In genomic region chr15:74391604-74392401, GRCh38 we compare ENCODE assay signal across 16 cellular contexts. TPM values are rescaled to one million over a fixed set of nuclear protein-coding genes. Genes with fewer than 3 reads are reported as not detected.
DNase-seq lines count a peak whose midpoint lies in the region; ATAC-seq, FAIRE-seq and TF ChIP-seq lines count a peak whose summit lies in the region.
"Had no signal": no experiment of that assay in that cellular context is flagged by ENCODE, and none has a peak within 500 bp of the region (broad histone marks: within the 10 kb centered on the region; RNA-seq: fewer than 3 reads in every experiment).

No MANE protein-coding gene starts in this region.

- in situ Hi-C loops in K562 (cut with MboI) = no loop called here

- H3K27me3 ChIP-seq in K562 (ENCODE audit: control insufficient read depth in 2 of 2, insufficient read depth in 2 of 2, low read length in 2 of 2) = no peaks in the 10 kb centered on the region
- no peaks in the 10 kb centered on the region for H3K27me3 ChIP-seq in neural progenitor cell
- H3K27me3 ChIP-seq: esophagus squamous epithelium, upper lobe of right lung had no signal

- peak overlapping the region; percentile 32 for H3K4me3 Mint-ChIP-seq in activated CD4-positive, alpha-beta T cell treated with anti-CD3 and anti-CD28 coated beads for 36 hours
- no peak overlapping the region for H3K4me3 Mint-ChIP-seq in progenitor cell of endocrine pancreas (ENCODE audit: low read depth)
- H3K4me3 Mint-ChIP-seq in neural progenitor cell = no peak overlapping the region

- intact Hi-C loops in activated CD4-positive, alpha-beta T cell treated with anti-CD3 and anti-CD28 coated beads for 36 hours (cut with DNase I, micrococcal nuclease) = no loop called here
- intact Hi-C loops in K562 (cut with micrococcal nuclease) = no loop called here

- no peaks in the 10 kb centered on the region for H3K9me3 Mint-ChIP-seq in activated CD4-positive, alpha-beta T cell treated with anti-CD3 and anti-CD28 coated beads for 36 hours (ENCODE audit: low read depth)
- H3K9me3 Mint-ChIP-seq in progenitor cell of endocrine pancreas (ENCODE audit: low read depth) (no peaks in the 10 kb centered on the region), neural progenitor cell (no peaks in the 10 kb centered on the region)

- no peak for TF ChIP-seq POLR2A in K562 (conservative IDR thresholded peaks at IDR 0.05)

- H3K27me3 Mint-ChIP-seq in activated CD4-positive, alpha-beta T cell treated with anti-CD3 and anti-CD28 coated beads for 36 hours = no peaks in the 10 kb centered on the region
- H3K27me3 Mint-ChIP-seq in progenitor cell of endocrine pancreas (peaks cover 30% of the 10 kb centered on the region), neural progenitor cell (ENCODE audit: insufficient read depth, low read depth) (peaks cover 8% of the 10 kb centered on the region)

- H3K9me3 ChIP-seq in KOPT-K1 (ENCODE audit: insufficient read depth, low read length, poor library complexity, severe bottlenecking) (no peaks in the 10 kb centered on the region), K562 (replicated peaks; ENCODE audit: control insufficient read depth, insufficient read depth, low read depth, low read length) (no peaks in the 10 kb centered on the region), neural progenitor cell (ENCODE audit: low read depth) (no peaks in the 10 kb centered on the region)
- H3K9me3 ChIP-seq: esophagus squamous epithelium, upper lobe of right lung had no signal

- DNase-seq in activated CD4-positive, alpha-beta T cell treated with anti-CD3 and anti-CD28 coated beads for 36 hours = no peak
- no peak for DNase-seq in activated CD4-positive, alpha-beta T cell treated with anti-CD3 and anti-CD28 coated beads, Interleukin-2, amount 50 U/mL, for 48 hours
- DNase-seq in K562 (ENCODE audit: extremely low read depth in 1 of 4, low spot score in 3 of 4) (no peak), progenitor cell of endocrine pancreas (ENCODE audit: low spot score, unreplicated experiment) (no peak), ecto neural progenitor cell (ENCODE audit: low spot score) (no peak), neural progenitor cell (ENCODE audit: low spot score) (no peak)
- DNase-seq: cortex of kidney; esophagus squamous epithelium; KG1; NCI-H1417 treated with DMSO at 0.1 percent for 48 hours; retina; stimulated activated CD4-positive, alpha-beta T cell treated with anti-CD3 and anti-CD28 coated beads, Interleukin-1b, Interleukin-23, amount 100 ng/mL, for 48 hours; upper lobe of right lung had no signal

- 38% methylated on average over 8 of the region's 9 CpGs for WGBS in K562 (ENCODE audit: insufficient coverage, low coverage, missing lambda C conversion rate)

- H4K20me1 ChIP-seq in K562 (replicated peaks; ENCODE audit: control insufficient read depth, insufficient read depth, low read length) (no peaks in the 10 kb centered on the region), neural progenitor cell (ENCODE audit: low read depth) (no peaks in the 10 kb centered on the region)

- H3K4me3 ChIP-seq in K562 (no peak overlapping the region), neural progenitor cell (no peak overlapping the region)
- H3K4me3 ChIP-seq: esophagus squamous epithelium, upper lobe of right lung had no signal

- H3K36me3 ChIP-seq in KOPT-K1 (ENCODE audit: insufficient read depth, low read length) (no peaks in the 10 kb centered on the region), K562 (ENCODE audit: control insufficient read depth, insufficient read depth, low read length) (no peaks in the 10 kb centered on the region), neural progenitor cell (no peaks in the 10 kb centered on the region)
- H3K36me3 ChIP-seq: esophagus squamous epithelium, upper lobe of right lung had no signal

- H3K9me1 ChIP-seq in K562 (ENCODE audit: control insufficient read depth, insufficient read depth, low read length) = no peaks in the 10 kb centered on the region

- TF ChIP-seq CTCF in K562 (IDR thresholded peaks at IDR 0.05 in 2 of 3, conservative IDR thresholded peaks at IDR 0.05 in 1 of 3; ENCODE audit: insufficient read depth in 2 of 3, low read depth in 1 of 3, low read length in 3 of 3) = no peak
- TF ChIP-seq CTCF in progenitor cell of endocrine pancreas (IDR thresholded peaks at IDR 0.05; ENCODE audit: unreplicated experiment) = no peak
- TF ChIP-seq CTCF in neural progenitor cell (IDR thresholded peaks at IDR 0.05) = no peak

- TF ChIP-seq RAD21 in K562 (CRISPR knock-in tag; conservative IDR thresholded peaks at IDR 0.05 in 1 of 2, IDR thresholded peaks at IDR 0.05 in 1 of 2) = no peak

- no peak for FAIRE-seq in K562 (lab: Jason Lieb, UNC)
- FAIRE-seq: A204.1 had no signal

- H3K4me1 ChIP-seq in K562 (replicated peaks in 1 of 2; ENCODE audit: control insufficient read depth in 2 of 2, insufficient read depth in 2 of 2, low read length in 2 of 2) (peaks cover 71 to 87% of the 10 kb centered on the region in 2 experiments), neural progenitor cell (peaks cover 3% of the 10 kb centered on the region)
- H3K4me1 ChIP-seq: upper lobe of right lung had no signal

- H3K27ac ChIP-seq in KOPT-K1 (ENCODE audit: low read depth, low read length, poor library complexity, severe bottlenecking) = peak overlapping the region; percentile 99
- peak overlapping the region; percentile 15; the same call in 1 of the 3 replicates for H3K27ac ChIP-seq in K562 (ENCODE audit: extremely low read depth, low read depth, low read length)
- no peak overlapping the region for H3K27ac ChIP-seq in neural progenitor cell
- H3K27ac ChIP-seq: esophagus squamous epithelium, upper lobe of right lung had no signal

- peak overlapping the region; percentile 76 for H3K27ac Mint-ChIP-seq in activated CD4-positive, alpha-beta T cell treated with anti-CD3 and anti-CD28 coated beads for 36 hours
- H3K27ac Mint-ChIP-seq in progenitor cell of endocrine pancreas = peak overlapping the region; percentile 83
- H3K27ac Mint-ChIP-seq in neural progenitor cell = no peak overlapping the region

- H3K4me2 ChIP-seq in K562 (ENCODE audit: insufficient read depth, low read length) (peak overlapping the region; percentile 54), neural progenitor cell (no peak overlapping the region)

- H2AFZ ChIP-seq in K562 (ENCODE audit: low read depth, low read length) (peak overlapping the region; percentile 59), neural progenitor cell (replicated peaks) (no peak overlapping the region)

- BruUV-seq in K562 (replicated peaks; lab: Mats Ljungman, UMichigan) = no TSS peak

- no peak for ATAC-seq in activated CD4-positive, alpha-beta T cell treated with anti-CD3 and anti-CD28 coated beads for 36 hours
- ATAC-seq in K562 (no peak), HG02678 (IDR thresholded peaks at IDR 0.05; ENCODE audit: unreplicated experiment) (no peak)
- ATAC-seq: upper lobe of right lung had no signal

- no peak for TF ChIP-seq EP300 in K562 (IDR thresholded peaks at IDR 0.05; ENCODE audit: low read length)

- no peaks in the 10 kb centered on the region for H3K36me3 Mint-ChIP-seq in activated CD4-positive, alpha-beta T cell treated with anti-CD3 and anti-CD28 coated beads for 36 hours (ENCODE audit: low read depth)
- H3K36me3 Mint-ChIP-seq in progenitor cell of endocrine pancreas (ENCODE audit: insufficient read depth) = no peaks in the 10 kb centered on the region
- H3K36me3 Mint-ChIP-seq in neural progenitor cell = no peaks in the 10 kb centered on the region

- POLR2A ChIA-PET in activated CD4-positive, alpha-beta T cell treated with anti-CD3 and anti-CD28 coated beads for 36 hours (lab: Charles Lee) = no interaction called here
- POLR2A ChIA-PET in K562 (lab: Yijun Ruan, JAX) = interaction anchor here (0.6 to 1.0 kb wide), 3 partner anchors 9 to 153 kb away, joined by 3 to 4 read pairs (median 3); no protein-coding TSS in a partner anchor

- H3F3A ChIP-seq in neural progenitor cell (ENCODE audit: low read depth) = no peaks in the 10 kb centered on the region

- no peaks in the 10 kb centered on the region for H3K79me2 ChIP-seq in K562 (ENCODE audit: control insufficient read depth, insufficient read depth, low read length)
- no peaks in the 10 kb centered on the region for H3K79me2 ChIP-seq in neural progenitor cell (ENCODE audit: low read depth)

- CTCF ChIA-PET in activated CD4-positive, alpha-beta T cell treated with anti-CD3 and anti-CD28 coated beads for 36 hours (lab: Charles Lee) = interaction anchor here (0.9 kb wide), 1 partner anchor 404 kb away, joined by 3 read pairs; no protein-coding TSS in a partner anchor
- CTCF ChIA-PET in K562 (lab: Yijun Ruan, JAX; ENCODE audit: low intra/inter-chr PET ratio) = no interaction called here

- H3K9ac ChIP-seq in K562 (ENCODE audit: insufficient read depth in 1 of 2, low read depth in 2 of 2, low read length in 2 of 2) (peak overlapping the region in 1 of 2 experiments; percentile 75; a peak in 3 of 4 replicates), neural progenitor cell (no peak overlapping the region)

- H3K4me1 Mint-ChIP-seq in activated CD4-positive, alpha-beta T cell treated with anti-CD3 and anti-CD28 coated beads for 36 hours = peaks cover 58% of the 10 kb centered on the region
- H3K4me1 Mint-ChIP-seq in progenitor cell of endocrine pancreas (ENCODE audit: low read depth) = peaks cover 6% of the 10 kb centered on the region
- peaks cover 26% of the 10 kb centered on the region for H3K4me1 Mint-ChIP-seq in neural progenitor cell

RNA-seq across cellular contexts. Expression of gene CYP11A1, which starts 24.4 kb away (rescaled TPM):
- total RNA-seq in activated CD4-positive, alpha-beta T cell treated with anti-CD3 and anti-CD28 coated beads for 36 hours = not detected
- total RNA-seq in K562 (2011; cell fraction: chromatin; rRNA removed; ENCODE audit: low replicate concordance) = 0.21 TPM in 1 of 2 replicates, not detected in the other
- total RNA-seq in K562 (2011; cell fraction: nucleolus; rRNA removed) = not detected in 2 replicates
- not detected in 2 replicates for total RNA-seq in K562 (2011; cell fraction: nucleoplasm; rRNA removed)
- total RNA-seq in K562 (2014; rRNA removed) = 0.12 TPM in 1 of 2 replicates, not detected in the other
- not detected in 2 replicates for total RNA-seq in K562 (2014; rRNA removed; fragmentation: Illumina TruSeq; extraction: Trizol)
- total RNA-seq in K562 (2015; rRNA removed; fragmentation: Illumina TruSeq; extraction: Trizol) = not detected in 2 replicates
- 0.16 and 0.25 TPM in 2 replicates for total RNA-seq in K562 (2021)
- 0.23 and 0.24 TPM in 2 replicates for polyA plus RNA-seq in K562 (2011; rRNA removed)
- polyA plus RNA-seq in K562 (2011; cell fraction: cytosol; rRNA removed) = 0.07 and 0.37 TPM in 2 replicates
- 0.08 and 0.61 TPM in 2 replicates for polyA plus RNA-seq in K562 (2011; cell fraction: nucleus; rRNA removed)
- 0.22 and 1.5 TPM in 2 replicates for polyA plus RNA-seq in K562 (2012)
- polyA plus RNA-seq in K562 (2014; fragmentation: Illumina TruSeq; extraction: Trizol) = 0.06 TPM in 1 of 2 replicates, not detected in the other
- under 1 TPM; 0.06 to 0.10 TPM for polyA plus RNA-seq in K562 (2014; fragmentation: Nextera tagmentation; extraction: Ambion mirVana)
- not detected in 2 replicates for polyA plus RNA-seq in K562 (2014; rRNA removed)
- polyA minus RNA-seq in K562 (2011; rRNA and poly(A)+ RNA removed) = 0.35 TPM in 1 of 2 replicates, not detected in the other
- polyA minus RNA-seq in K562 (2011; cell fraction: cytosol; rRNA and poly(A)+ RNA removed) = 0.38 TPM in 1 of 2 replicates, not detected in the other
- polyA minus RNA-seq in K562 (2011; cell fraction: nucleus; rRNA and poly(A)+ RNA removed) = not detected in 2 replicates
- total RNA-seq in progenitor cell of endocrine pancreas = 1.6 and 2.0 TPM in 2 replicates
- 0.99 and 1.1 TPM in 2 replicates for total RNA-seq in neural progenitor cell (ENCODE audit: low replicate concordance)

RNA-seq across cellular contexts. Expression of gene SEMA7A, which starts 42.0 kb away (rescaled TPM):
- 10 to 100 TPM; 57.3 to 57.7 TPM for total RNA-seq in activated CD4-positive, alpha-beta T cell treated with anti-CD3 and anti-CD28 coated beads for 36 hours
- 17.2 and 52.5 TPM in 2 replicates for total RNA-seq in K562 (2011; cell fraction: chromatin; rRNA removed; ENCODE audit: low replicate concordance)
- total RNA-seq in K562 (2011; cell fraction: nucleolus; rRNA removed) = 48.0 and 55.7 TPM in 2 replicates
- total RNA-seq in K562 (2011; cell fraction: nucleoplasm; rRNA removed) = 32.8 and 33.4 TPM in 2 replicates
- 4.8 and 5.7 TPM in 2 replicates for total RNA-seq in K562 (2014; rRNA removed)
- 1.7 and 3.3 TPM in 2 replicates for total RNA-seq in K562 (2014; rRNA removed; fragmentation: Illumina TruSeq; extraction: Trizol)
- total RNA-seq in K562 (2015; rRNA removed; fragmentation: Illumina TruSeq; extraction: Trizol) = 6.1 and 6.6 TPM in 2 replicates
- 6.2 and 6.8 TPM in 2 replicates for total RNA-seq in K562 (2021)
- 8.2 and 12.8 TPM in 2 replicates for polyA plus RNA-seq in K562 (2011; rRNA removed)
- polyA plus RNA-seq in K562 (2011; cell fraction: cytosol; rRNA removed) = 15.1 and 15.7 TPM in 2 replicates
- 24.4 and 28.1 TPM in 2 replicates for polyA plus RNA-seq in K562 (2011; cell fraction: nucleus; rRNA removed)
- 12.7 and 16.6 TPM in 2 replicates for polyA plus RNA-seq in K562 (2012)
- polyA plus RNA-seq in K562 (2014; fragmentation: Illumina TruSeq; extraction: Trizol) = 6.4 and 6.8 TPM in 2 replicates
- under 1 TPM in 1 of 2 experiments, not detected in 1; 0.04 TPM for polyA plus RNA-seq in K562 (2014; fragmentation: Nextera tagmentation; extraction: Ambion mirVana)
- polyA plus RNA-seq in K562 (2014; rRNA removed) = 3.6 and 7.2 TPM in 2 replicates
- polyA minus RNA-seq in K562 (2011; rRNA and poly(A)+ RNA removed) = 7.0 and 9.6 TPM in 2 replicates
- 8.2 and 10.7 TPM in 2 replicates for polyA minus RNA-seq in K562 (2011; cell fraction: cytosol; rRNA and poly(A)+ RNA removed)
- polyA minus RNA-seq in K562 (2011; cell fraction: nucleus; rRNA and poly(A)+ RNA removed) = 8.9 and 13.2 TPM in 2 replicates
- total RNA-seq in progenitor cell of endocrine pancreas = 1.9 and 2.6 TPM in 2 replicates
- total RNA-seq in neural progenitor cell (ENCODE audit: low replicate concordance) = 3.5 and 11.7 TPM in 2 replicates
